In the genomic region with DNA sequence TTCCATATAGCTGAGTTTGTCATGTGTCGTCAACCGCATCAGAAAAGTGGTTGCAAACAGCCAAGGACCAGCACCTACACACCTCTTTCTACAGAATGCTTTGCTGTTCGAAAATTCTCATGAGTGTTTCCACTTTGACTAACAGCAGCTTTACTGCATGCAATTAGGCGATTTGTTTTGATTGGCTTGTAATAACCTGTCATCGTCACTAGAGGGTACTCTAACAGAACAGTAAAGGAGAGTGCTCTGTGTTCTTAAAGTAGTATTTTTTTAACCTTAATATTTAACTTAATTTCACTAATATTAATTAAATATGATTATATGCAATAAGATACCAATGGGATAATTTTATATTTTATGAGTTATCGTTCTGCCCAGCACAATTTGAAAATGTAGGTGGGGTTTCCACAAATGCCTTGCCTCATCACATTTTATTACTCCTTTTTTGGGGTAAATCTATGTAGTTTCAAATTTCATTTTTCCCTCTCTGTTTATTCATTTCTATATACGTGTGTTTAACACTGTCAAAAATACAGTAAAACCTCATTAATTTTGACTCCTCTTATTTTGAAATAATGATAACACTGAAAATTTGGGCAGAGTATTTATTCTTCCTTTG, we compare ENCODE assay signal across 10 cellular contexts.
DNase-seq lines count a peak whose midpoint lies in the region; ATAC-seq and TF ChIP-seq lines count a peak whose summit lies in the region.
"Had no signal": no experiment of that assay in that cellular context is flagged by ENCODE, and none has a peak within 500 bp of the region (broad histone marks: within the 10 kb centered on the region; RNA-seq: fewer than 3 reads in every experiment).

No MANE protein-coding gene starts in this region.

- CTCF ChIA-PET in BJ (lab: Yijun Ruan, JAX): interaction anchor here (0.6 to 2.0 kb wide), 10 partner anchors 8 to 556 kb away, joined by 3 to 11 read pairs (median 4); no protein-coding TSS in a partner anchor
- CTCF ChIA-PET in WTC11 (lab: Charles Lee): interaction anchor here (0.6 to 1.9 kb wide), 13 partner anchors 11 to 895 kb away, joined by 3 to 5 read pairs (median 4); partner anchors contain the start of gene NRXN1

- no peak overlapping the region for H3K4me3 Mint-ChIP-seq in WTC11
- H3K4me3 Mint-ChIP-seq: naive thymus-derived CD8-positive, alpha-beta T cell had no signal

- intact Hi-C loops in testis (cut with DNase I; ENCODE audit: low total_unique reads): no loop called here

- 26 to 28% methylated on average over 7 of the region's 7 CpGs for WGBS in testis, 2 donors

- no peak overlapping the region for H3K27ac ChIP-seq in testis
- H3K27ac ChIP-seq: SJCRH30 had no signal

- peak; percentile 78 for TF ChIP-seq CTCF in BJ (IDR thresholded peaks at IDR 0.05; ENCODE audit: insufficient read depth, low read depth, low read length)
- TF ChIP-seq CTCF in WTC11 (IDR thresholded peaks at IDR 0.05): peak; percentile 47; the same call in 1 of the 2 replicates
- TF ChIP-seq CTCF in testis (IDR thresholded peaks at IDR 0.05): peak in 2 of 3 experiments; percentile 33 to 69

- peaks cover 9% of the 10 kb centered on the region for H3K4me1 Mint-ChIP-seq in WTC11
- H3K4me1 Mint-ChIP-seq: naive thymus-derived CD8-positive, alpha-beta T cell had no signal

- H3K27me3 ChIP-seq in BJ (ENCODE audit: control insufficient read depth, insufficient read depth, low read length) (no peaks in the 10 kb centered on the region), testis (no peaks in the 10 kb centered on the region)

- peak; percentile 4 for DNase-seq in BJ (ENCODE audit: low read depth)
- DNase-seq in NCI-H1694 (lab: John Stamatoyannopoulos, UW): peak; percentile 41
- DNase-seq in WTC11 (ENCODE audit: low spot score): no peak
- peak; percentile 8 for DNase-seq in hepatic stellate cell (ENCODE audit: low spot score)
- no peak for DNase-seq in testis
- no peak for DNase-seq in stimulated activated CD4-positive, alpha-beta T cell treated with anti-CD3 and anti-CD28 coated beads, Interleukin-15, amount 100 ng/mL, for 24 hours

- TF ChIP-seq POLR2A in testis (IDR thresholded peaks at IDR 0.05): no peak

- H3K9me3 Mint-ChIP-seq in WTC11: no peaks in the 10 kb centered on the region
- H3K9me3 Mint-ChIP-seq: naive thymus-derived CD8-positive, alpha-beta T cell had no signal

- no peaks in the 10 kb centered on the region for H3K27me3 Mint-ChIP-seq in WTC11 (ENCODE audit: low read depth)

- no peak overlapping the region for H3K4me3 ChIP-seq in BJ (ENCODE audit: low read depth, low read length)
- H3K4me3 ChIP-seq in testis: no peak overlapping the region
- H3K4me3 ChIP-seq: SJCRH30 had no signal

- ATAC-seq in GM18520 (IDR thresholded peaks at IDR 0.05; ENCODE audit: unreplicated experiment) (peak; percentile 77), HG02973 (IDR thresholded peaks at IDR 0.05; ENCODE audit: unreplicated experiment) (peak; percentile 86), WTC11 (peak; percentile 81)
- ATAC-seq: naive thymus-derived CD8-positive, alpha-beta T cell had no signal

- POLR2A ChIA-PET in BJ (lab: Charles Lee) (no interaction called here), WTC11 (lab: Charles Lee) (no interaction called here)

- H3K36me3 ChIP-seq in BJ (ENCODE audit: control insufficient read depth, insufficient read depth, low read length) (no peaks in the 10 kb centered on the region), testis (ENCODE audit: low read depth, missing control alignments) (no peaks in the 10 kb centered on the region)
- H3K36me3 ChIP-seq: SJCRH30 had no signal

- H3K9me3 ChIP-seq in testis: no peaks in the 10 kb centered on the region
- H3K9me3 ChIP-seq: SJCRH30 had no signal

- H3K36me3 Mint-ChIP-seq in WTC11: no peaks in the 10 kb centered on the region
- H3K36me3 Mint-ChIP-seq: naive thymus-derived CD8-positive, alpha-beta T cell had no signal

- H3K27ac Mint-ChIP-seq in WTC11: no peak overlapping the region
- H3K27ac Mint-ChIP-seq: naive thymus-derived CD8-positive, alpha-beta T cell had no signal

- no peaks in the 10 kb centered on the region for H3K4me1 ChIP-seq in testis
- H3K4me1 ChIP-seq: SJCRH30 had no signal

TF ChIP-seq in WTC11, 78 proteins besides CTCF, POLR2A, EP300 and RAD21 (continues in another document):
- TF ChIP-seq ARID4B (CRISPR knock-in tag; IDR thresholded peaks at IDR 0.05; ENCODE audit: borderline replicate concordance): no peak
- no peak for TF ChIP-seq ZNF532 (CRISPR knock-in tag; IDR thresholded peaks at IDR 0.05; ENCODE audit: borderline replicate concordance)
- TF ChIP-seq, protein P1, sequence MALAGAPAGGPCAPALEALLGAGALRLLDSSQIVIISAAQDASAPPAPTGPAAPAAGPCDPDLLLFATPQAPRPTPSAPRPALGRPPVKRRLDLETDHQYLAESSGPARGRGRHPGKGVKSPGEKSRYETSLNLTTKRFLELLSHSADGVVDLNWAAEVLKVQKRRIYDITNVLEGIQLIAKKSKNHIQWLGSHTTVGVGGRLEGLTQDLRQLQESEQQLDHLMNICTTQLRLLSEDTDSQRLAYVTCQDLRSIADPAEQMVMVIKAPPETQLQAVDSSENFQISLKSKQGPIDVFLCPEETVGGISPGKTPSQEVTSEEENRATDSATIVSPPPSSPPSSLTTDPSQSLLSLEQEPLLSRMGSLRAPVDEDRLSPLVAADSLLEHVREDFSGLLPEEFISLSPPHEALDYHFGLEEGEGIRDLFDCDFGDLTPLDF (CRISPR knock-in tag; IDR thresholded peaks at IDR 0.05): no peak
- TF ChIP-seq CREM (CRISPR knock-in tag; IDR thresholded peaks at IDR 0.05): no peak
- TF ChIP-seq GABPB1 (CRISPR knock-in tag; IDR thresholded peaks at IDR 0.05): no peak

Comparison
In these comparisons a context has a peak if more than half of its experiments do, and no peak if none do; other contexts are left out.
1. DNase-seq: peak in BJ (single experiment), NCI-H1694 (single experiment) and hepatic stellate cell (single experiment); none in WTC11 (single experiment), testis (single experiment) and stimulated activated CD4-positive, alpha-beta T cell treated with anti-CD3 and anti-CD28 coated beads, Interleukin-15, amount 100 ng/mL, for 24 hours (single experiment).
2. Peak in every context shown above with its lines, with median percentiles within 50 percentile points of each other: CTCF ChIP-seq and ATAC-seq.